ENCODE assay signal across 10 cellular contexts in the genomic region with DNA sequence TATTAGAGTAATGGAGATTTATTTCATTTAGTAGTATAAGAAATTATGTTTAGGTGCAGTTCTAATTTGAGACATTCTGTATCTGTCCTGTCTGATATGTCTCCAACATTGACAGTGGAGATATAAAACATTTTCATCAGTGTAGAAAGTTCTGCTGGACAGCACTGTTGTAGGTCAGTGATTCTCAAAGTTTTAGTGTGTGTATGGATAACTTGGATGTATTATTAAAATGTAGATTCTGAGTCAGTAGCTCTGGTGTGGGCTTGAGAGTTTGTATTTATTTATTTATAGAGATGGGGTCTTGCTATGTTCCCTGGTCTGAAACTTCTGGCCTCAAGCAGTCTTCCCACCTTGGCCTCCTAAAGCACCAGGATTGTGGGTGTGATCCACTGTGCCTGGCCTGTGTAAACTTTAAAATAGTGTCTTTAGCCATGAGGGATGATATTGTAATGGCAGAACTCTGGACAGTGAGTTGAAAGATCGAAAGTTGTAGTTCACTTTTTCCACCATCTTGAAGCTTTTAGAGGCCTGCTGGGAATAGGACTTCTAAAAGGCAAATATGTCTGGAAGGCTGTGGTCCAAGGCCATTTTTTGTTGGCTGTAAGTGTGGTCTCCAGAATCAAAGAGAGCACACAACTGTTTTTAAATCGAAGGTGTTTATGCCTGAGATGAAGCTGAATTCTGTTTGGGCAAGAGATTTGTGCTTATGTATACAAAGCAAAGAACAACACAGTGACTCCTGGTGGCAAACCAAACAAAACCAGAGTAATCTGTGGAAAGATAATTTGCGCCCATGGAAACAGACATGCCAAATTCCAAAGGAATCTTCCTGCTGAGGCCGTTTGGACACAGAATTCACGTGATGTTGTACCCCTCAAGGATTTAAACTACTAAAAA. TPM values are rescaled to one million over a fixed set of nuclear protein-coding genes. Genes with fewer than 3 reads are reported as not detected.
DNase-seq lines count a peak whose midpoint lies in the region; ATAC-seq and TF ChIP-seq lines count a peak whose summit lies in the region.
"Had no signal": no experiment of that assay in that cellular context is flagged by ENCODE, and none has a peak within 500 bp of the region (broad histone marks: within the 10 kb centered on the region; RNA-seq: fewer than 3 reads in every experiment).

No MANE protein-coding gene starts in this region.

- TF ChIP-seq CTCF in LNCaP clone FGC (IDR thresholded peaks at IDR 0.05; ENCODE audit: control insufficient read depth, extremely low read depth, insufficient read depth) (peak; percentile 57), body of pancreas (IDR thresholded peaks at IDR 0.05) (peak in 4 of 7 experiments; percentile 28 to 37 (median 34))

- H3K27ac Mint-ChIP-seq in naive thymus-derived CD4-positive, alpha-beta T cell = peak overlapping the region in 7 of 9 donors; percentile 59 to 85 (median 65)

- TF ChIP-seq POLR2A in body of pancreas (IDR thresholded peaks at IDR 0.05) = no peak

- no peaks in the 10 kb centered on the region for H3K9me3 ChIP-seq in body of pancreas
- no peaks in the 10 kb centered on the region for H3K9me3 ChIP-seq in naive thymus-derived CD4-positive, alpha-beta T cell (ENCODE audit: control insufficient read depth in 2 of 3, low read length in 3 of 3)

- POLR2A ChIA-PET in naive thymus-derived CD4-positive, alpha-beta T cell (lab: Charles Lee) = interaction anchor here (0.7 to 0.9 kb wide), 3 partner anchors 13 to 333 kb away, joined by 3 to 4 read pairs (median 3); partner anchors contain the start of gene UBAP1

- H3K4me1 Mint-ChIP-seq in naive thymus-derived CD4-positive, alpha-beta T cell = peaks cover 28 to 78% (median 66%) of the 10 kb centered on the region in 7 donors

- no peaks in the 10 kb centered on the region for H3K36me3 ChIP-seq in body of pancreas (replicated peaks in 1 of 2; ENCODE audit: insufficient read depth in 1 of 2, low read depth in 2 of 2)
- H3K36me3 ChIP-seq in naive thymus-derived CD4-positive, alpha-beta T cell (ENCODE audit: control insufficient read depth in 2 of 3, insufficient read depth in 3 of 3, low read length in 3 of 3) = no peaks in the 10 kb centered on the region

- H3K4me3 ChIP-seq in LNCaP clone FGC (ENCODE audit: low read depth, low read length) (peak overlapping the region; percentile 31), body of pancreas (no peak overlapping the region)
- no peak overlapping the region for H3K4me3 ChIP-seq in naive thymus-derived CD4-positive, alpha-beta T cell (ENCODE audit: low read length)

- CTCF ChIA-PET in naive thymus-derived CD4-positive, alpha-beta T cell (lab: Charles Lee) = interaction anchor here (0.6 to 0.7 kb wide), 2 partner anchors 23 to 186 kb away, joined by 3 read pairs; no protein-coding TSS in a partner anchor

- H3K4me1 ChIP-seq in body of pancreas = peaks cover 43% of the 10 kb centered on the region
- peaks cover 9 to 19% of the 10 kb centered on the region in 2 donors for H3K4me1 ChIP-seq in naive thymus-derived CD4-positive, alpha-beta T cell (ENCODE audit: control insufficient read depth in 2 of 2, insufficient read depth in 2 of 2, low read length in 2 of 2)

- peak overlapping the region in 2 of 4 donors; percentile 0 to 52 for H3K27ac ChIP-seq in body of pancreas
- no peak overlapping the region for H3K27ac ChIP-seq in naive thymus-derived CD4-positive, alpha-beta T cell (ENCODE audit: low read depth, low read length)

- H3K36me3 Mint-ChIP-seq in naive thymus-derived CD4-positive, alpha-beta T cell = peaks cover 0 to 22% (median 8%) of the 10 kb centered on the region in 5 donors

- intact Hi-C loops in body of pancreas (cut with DNase I) = no loop called here
- intact Hi-C loops in naive thymus-derived CD4-positive, alpha-beta T cell (cut with micrococcal nuclease) = no loop called here

- H3K4me3 Mint-ChIP-seq in naive thymus-derived CD4-positive, alpha-beta T cell = peak overlapping the region in 1 of 10 donors; percentile 11

- no peaks in the 10 kb centered on the region for H3K27me3 ChIP-seq in body of pancreas
- H3K27me3 ChIP-seq in naive thymus-derived CD4-positive, alpha-beta T cell (ENCODE audit: control insufficient read depth in 2 of 2, insufficient read depth in 2 of 2, low read length in 2 of 2) = no peaks in the 10 kb centered on the region

- ATAC-seq in body of pancreas = no peak
- no peak for ATAC-seq in naive thymus-derived CD4-positive, alpha-beta T cell

- DNase-seq in DMS 273 treated with DMSO at 0.1 percent for 48 hours (lab: John Stamatoyannopoulos, UW) (peak; percentile 56), LNCaP clone FGC (ENCODE audit: low read depth) (peak; percentile 52), body of pancreas (no peak), NCI-H2029 (lab: John Stamatoyannopoulos, UW) (no peak), DMS153 (lab: John Stamatoyannopoulos, UW) (no peak), AG08395 (ENCODE audit: low spot score) (no peak)
- no peak for DNase-seq in naive thymus-derived CD4-positive, alpha-beta T cell
- no peak for DNase-seq in activated CD4-positive, alpha-beta T cell treated with anti-CD3 and anti-CD28 coated beads, Interleukin-2, amount 50 U/mL, for 4 hours
- DNase-seq: caudate nucleus; NK-92 treated with Interleukin-12 subunit alpha and Interleukin-12 subunit beta, amount 100 ng/mL, for 24 hours had no signal

- 25% methylated on average over 5 of the region's 5 CpGs for WGBS in body of pancreas, 2 donors

- peaks cover 0 to 2% (median 0%) of the 10 kb centered on the region in 11 donors for H3K9me3 Mint-ChIP-seq in naive thymus-derived CD4-positive, alpha-beta T cell

- H3K27me3 Mint-ChIP-seq in naive thymus-derived CD4-positive, alpha-beta T cell = no peaks in the 10 kb centered on the region

RNA-seq across cellular contexts. Expression of gene UBAP1, which starts 12.4 kb away (rescaled TPM):
- total RNA-seq in body of pancreas = 10 to 100 TPM; 18.9 to 19.1 TPM
- total RNA-seq in naive thymus-derived CD4-positive, alpha-beta T cell = 10 to 100 TPM; 31.1 to 39.9 (median 32.8) TPM
- 10 to 100 TPM; 35.8 to 53.9 TPM for polyA plus RNA-seq in naive thymus-derived CD4-positive, alpha-beta T cell

Comparison
In these comparisons a context has a peak if more than half of its experiments do, and no peak if none do; other contexts are left out.
1. DNase-seq: peak in DMS 273 treated with DMSO at 0.1 percent for 48 hours (single experiment) and LNCaP clone FGC (single experiment); none in body of pancreas (0 of 4), naive thymus-derived CD4-positive, alpha-beta T cell (0 of 9), NCI-H2029 (single experiment), activated CD4-positive, alpha-beta T cell treated with anti-CD3 and anti-CD28 coated beads, Interleukin-2, amount 50 U/mL, for 4 hours (0 of 2), DMS153 (single experiment) and AG08395 (single experiment).